In the genomic region with DNA sequence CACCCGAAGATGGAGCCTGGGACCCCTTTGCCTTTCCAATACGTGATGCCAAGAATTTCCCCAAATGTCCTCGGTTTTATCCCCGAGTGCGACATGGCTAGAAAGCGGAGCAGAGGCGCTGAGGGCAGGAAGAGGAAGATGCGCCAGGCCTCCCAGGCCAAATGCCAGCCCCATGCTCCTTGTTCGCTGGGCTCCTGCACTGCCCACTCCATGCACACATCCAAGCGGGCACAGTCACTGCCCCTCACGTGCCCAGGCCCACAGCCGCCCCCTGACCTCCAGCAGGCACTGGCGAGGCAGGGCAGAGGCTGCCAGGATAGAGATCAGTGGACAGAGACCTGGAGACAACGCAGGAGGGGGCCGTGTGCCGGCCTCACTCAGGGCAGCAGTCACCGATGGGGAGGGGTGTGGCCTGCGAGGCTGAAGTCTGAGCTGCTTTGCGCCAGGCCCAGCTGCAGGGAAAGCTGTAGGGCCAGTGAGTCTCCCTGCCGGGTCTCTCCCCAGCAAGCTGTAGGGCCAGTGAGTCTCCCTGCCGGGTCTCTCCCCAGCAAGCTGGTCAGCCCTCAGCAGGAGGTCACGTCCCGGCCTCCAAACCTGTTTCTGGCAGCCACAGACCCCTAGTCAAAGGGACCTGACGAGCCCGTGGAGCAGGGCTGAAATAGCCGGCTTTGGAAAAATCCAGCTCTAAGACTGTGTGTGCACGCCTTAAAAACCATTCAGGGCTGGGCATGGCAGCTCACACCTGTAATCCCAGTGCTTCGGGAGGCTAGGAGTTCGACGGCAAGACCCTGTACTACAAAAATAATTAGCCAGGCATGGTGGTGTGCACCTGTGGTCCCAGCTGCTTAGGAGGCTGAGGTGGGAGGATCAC, we compare ENCODE assay signal across 13 cellular contexts.
DNase-seq lines count a peak whose midpoint lies in the region; ATAC-seq and TF ChIP-seq lines count a peak whose summit lies in the region.
"Had no signal": no experiment of that assay in that cellular context is flagged by ENCODE, and none has a peak within 500 bp of the region (broad histone marks: within the 10 kb centered on the region; RNA-seq: fewer than 3 reads in every experiment).

No MANE protein-coding gene starts in this region.

- WGBS in aorta, 2 donors, result 68 to 71% methylated on average over 30 of the region's 30 CpGs

- peaks cover 10% of the 10 kb centered on the region for H3K27me3 ChIP-seq in left ventricle myocardium inferior (ENCODE audit: low read depth)
- H3K27me3 ChIP-seq in aorta (ENCODE audit: control insufficient read depth in 1 of 2, insufficient read depth in 2 of 2, low read length in 1 of 2), result no peaks in the 10 kb centered on the region
- H3K27me3 ChIP-seq: gastroesophageal sphincter had no signal

- H3K4me1 Mint-ChIP-seq in mesothelial cell of epicardium, result peaks cover 6% of the 10 kb centered on the region
- H3K4me1 Mint-ChIP-seq in stimulated activated effector memory CD8-positive, alpha-beta T cell treated with anti-CD3 and anti-CD28 coated beads, Interleukin-12 subunit alpha, Interleukin-12 subunit beta, amount 100 ng/mL, for 72 hours, result no peaks in the 10 kb centered on the region

- no peak for DNase-seq in left ventricle myocardium inferior
- DNase-seq in left ventricle myocardium superior, result no peak
- DNase-seq in coronary artery (ENCODE audit: low spot score), result peak; percentile 61
- DNase-seq in mesothelial cell of epicardium (ENCODE audit: low spot score in 2 of 2, unreplicated experiment in 2 of 2), result no peak
- peak; percentile 46 to 59 for DNase-seq in aorta
- DNase-seq in DMS79 (lab: John Stamatoyannopoulos, UW), result no peak
- DNase-seq in stimulated activated effector memory CD8-positive, alpha-beta T cell treated with anti-CD3 and anti-CD28 coated beads, Interleukin-12 subunit alpha, Interleukin-12 subunit beta, amount 100 ng/mL, for 72 hours (ENCODE audit: low spot score in 2 of 2), result no peak
- no peak for DNase-seq in NCI-H1436 treated with DMSO at 0.1 percent for 48 hours (lab: John Stamatoyannopoulos, UW)
- DNase-seq: activated T-cell treated with anti-CD3 and anti-CD28 coated beads, Interleukin-2, amount 50 U/mL, for 1 hour; effector CD4-positive, alpha-beta T cell; NCI-H1417; NCI-H524 treated with DMSO at 0.1 percent for 48 hours had no signal

- no peak overlapping the region for H3K27ac Mint-ChIP-seq in mesothelial cell of epicardium
- no peak overlapping the region for H3K27ac Mint-ChIP-seq in stimulated activated effector memory CD8-positive, alpha-beta T cell treated with anti-CD3 and anti-CD28 coated beads, Interleukin-12 subunit alpha, Interleukin-12 subunit beta, amount 100 ng/mL, for 72 hours

- peak overlapping the region; percentile 60 for H3K4me3 ChIP-seq in left ventricle myocardium inferior
- peak overlapping the region; percentile 68 for H3K4me3 ChIP-seq in coronary artery
- H3K4me3 ChIP-seq in aorta (ENCODE audit: low read length in 2 of 2), result no peak overlapping the region

- TF ChIP-seq CTCF in left ventricle myocardium inferior (IDR thresholded peaks at IDR 0.05; ENCODE audit: borderline replicate concordance) (no peak), coronary artery (IDR thresholded peaks at IDR 0.05) (no peak), mesothelial cell of epicardium (IDR thresholded peaks at IDR 0.05; ENCODE audit: unreplicated experiment) (no peak)

- no peaks in the 10 kb centered on the region for H3K9me3 ChIP-seq in left ventricle myocardium inferior (replicated peaks)
- H3K9me3 ChIP-seq in aorta (ENCODE audit: control insufficient read depth, low read length), result no peaks in the 10 kb centered on the region
- H3K9me3 ChIP-seq: gastroesophageal sphincter had no signal

- intact Hi-C loops in left ventricle myocardium inferior (cut with micrococcal nuclease) (no loop called here), left ventricle myocardium superior (cut with micrococcal nuclease) (loop anchor here (5.0 kb wide), 1 partner anchor 278 kb away; no protein-coding TSS in a partner anchor), aorta (cut with DNase I) (loop anchor here (5.0 to 10.0 kb wide), 5 partner anchors 98 to 278 kb away; no protein-coding TSS in a partner anchor)

- H3K27ac ChIP-seq in left ventricle myocardium inferior (replicated peaks) (no peak overlapping the region), coronary artery (no peak overlapping the region), aorta (ENCODE audit: low read depth in 1 of 2, low read length in 2 of 2) (no peak overlapping the region)

- peaks cover 4% of the 10 kb centered on the region for H3K36me3 Mint-ChIP-seq in mesothelial cell of epicardium
- peaks cover 6% of the 10 kb centered on the region for H3K36me3 Mint-ChIP-seq in stimulated activated effector memory CD8-positive, alpha-beta T cell treated with anti-CD3 and anti-CD28 coated beads, Interleukin-12 subunit alpha, Interleukin-12 subunit beta, amount 100 ng/mL, for 72 hours

- peaks cover 18% of the 10 kb centered on the region for H3K4me1 ChIP-seq in left ventricle myocardium inferior
- no peaks in the 10 kb centered on the region for H3K4me1 ChIP-seq in aorta (ENCODE audit: control insufficient read depth in 1 of 2, insufficient read depth in 2 of 2, low read length in 2 of 2)

- peaks cover 4% of the 10 kb centered on the region for H3K9me3 Mint-ChIP-seq in mesothelial cell of epicardium
- no peaks in the 10 kb centered on the region for H3K9me3 Mint-ChIP-seq in stimulated activated effector memory CD8-positive, alpha-beta T cell treated with anti-CD3 and anti-CD28 coated beads, Interleukin-12 subunit alpha, Interleukin-12 subunit beta, amount 100 ng/mL, for 72 hours

- no peaks in the 10 kb centered on the region for H3K27me3 Mint-ChIP-seq in mesothelial cell of epicardium (ENCODE audit: low read depth)

- H3K4me3 Mint-ChIP-seq in mesothelial cell of epicardium, result peak overlapping the region; percentile 81
- H3K4me3 Mint-ChIP-seq in stimulated activated effector memory CD8-positive, alpha-beta T cell treated with anti-CD3 and anti-CD28 coated beads, Interleukin-12 subunit alpha, Interleukin-12 subunit beta, amount 100 ng/mL, for 72 hours, result no peak overlapping the region

- no peak for ATAC-seq in left ventricle myocardium superior
- ATAC-seq in aorta (ENCODE audit: low FRiP score), result no peak
- ATAC-seq in stimulated activated effector memory CD8-positive, alpha-beta T cell treated with anti-CD3 and anti-CD28 coated beads, Interleukin-12 subunit alpha, Interleukin-12 subunit beta, amount 100 ng/mL, for 72 hours, result no peak

- H3K36me3 ChIP-seq in left ventricle myocardium inferior, result no peaks in the 10 kb centered on the region
- H3K36me3 ChIP-seq in aorta (ENCODE audit: control insufficient read depth in 1 of 2, insufficient read depth in 2 of 2, low read length in 1 of 2), result no peaks in the 10 kb centered on the region
- H3K36me3 ChIP-seq: gastroesophageal sphincter had no signal

Comparison
In these comparisons a context has a peak if more than half of its experiments do, and no peak if none do; other contexts are left out.
1. DNase-seq: peak in coronary artery (single experiment) and aorta (2 of 2); none in left ventricle myocardium inferior (single experiment), left ventricle myocardium superior (single experiment), mesothelial cell of epicardium (0 of 2), DMS79 (single experiment), stimulated activated effector memory CD8-positive, alpha-beta T cell treated with anti-CD3 and anti-CD28 coated beads, Interleukin-12 subunit alpha, Interleukin-12 subunit beta, amount 100 ng/mL, for 72 hours (0 of 2) and NCI-H1436 treated with DMSO at 0.1 percent for 48 hours (single experiment).
2. H3K4me3 ChIP-seq: peak in left ventricle myocardium inferior (single experiment) and coronary artery (single experiment); none in aorta (0 of 2).